ENCODE assay signal across 8 cellular contexts in genomic region chr17:3891626-3892094, GRCh38. TPM values are rescaled to one million over a fixed set of nuclear protein-coding genes. Genes with fewer than 3 reads are reported as not detected.
A peak's percentile ranks its signal among the peaks of the same experiment; 100 is the strongest.
DNase-seq lines count a peak whose midpoint lies in the region; ATAC-seq and TF ChIP-seq lines count a peak whose summit lies in the region.

No MANE protein-coding gene starts in this region.

- TF ChIP-seq POLR2A in testis (IDR thresholded peaks at IDR 0.05) = no peak

- H3K4me1 ChIP-seq in testis = peaks cover 62% of the 10 kb centered on the region

- H3K4me3 Mint-ChIP-seq in activated CD4-positive, alpha-beta T cell treated with anti-CD3 and anti-CD28 coated beads, Interleukin-2, amount 10 ng/mL, durations not matched to agents 24 days and 14 days = peak overlapping the region; percentile 78
- H3K4me3 Mint-ChIP-seq in activated T-helper 17 cell treated with anti-CD3 and anti-CD28 coated beads, Interleukin-2, amount 50 U/mL, for 72 hours = peak overlapping the region; percentile 68

- peak overlapping the region; percentile 47 to 59 for H3K27ac ChIP-seq in testis

- H3K36me3 Mint-ChIP-seq in activated CD4-positive, alpha-beta T cell treated with anti-CD3 and anti-CD28 coated beads, Interleukin-2, amount 10 ng/mL, durations not matched to agents 24 days and 14 days (ENCODE audit: low read depth) = peaks cover 3% of the 10 kb centered on the region
- no peaks in the 10 kb centered on the region for H3K36me3 Mint-ChIP-seq in activated T-helper 17 cell treated with anti-CD3 and anti-CD28 coated beads, Interleukin-2, amount 50 U/mL, for 72 hours (ENCODE audit: low read depth)

- 42 to 47% methylated on average over 5 to 12 of the region's 12 CpGs for WGBS in testis, 2 donors

- H3K9me3 ChIP-seq in iPS-18c (ENCODE audit: control insufficient read depth, insufficient read depth, low read length) (no peaks in the 10 kb centered on the region), testis (no peaks in the 10 kb centered on the region)

- H3K4me3 ChIP-seq in iPS-18c (ENCODE audit: insufficient read depth, low read depth, low read length) (peak overlapping the region; percentile 76), testis (peak overlapping the region in 1 of 2 donors; percentile 70)

- no peaks in the 10 kb centered on the region for H3K27me3 ChIP-seq in testis

- intact Hi-C loops in activated CD4-positive, alpha-beta T cell treated with anti-CD3 and anti-CD28 coated beads, Interleukin-2, amount 10 ng/mL, durations not matched to agents 24 days and 14 days (cut with micrococcal nuclease) = loop anchor here (2.0 kb wide), 2 partner anchors 19 to 73 kb away; partner anchors contain the start of gene ATP2A3
- intact Hi-C loops in testis (cut with DNase I; ENCODE audit: low total_unique reads) = no loop called here

- peaks cover 7% of the 10 kb centered on the region for H3K27me3 Mint-ChIP-seq in activated CD4-positive, alpha-beta T cell treated with anti-CD3 and anti-CD28 coated beads, Interleukin-2, amount 10 ng/mL, durations not matched to agents 24 days and 14 days
- no peaks in the 10 kb centered on the region for H3K27me3 Mint-ChIP-seq in activated T-helper 17 cell treated with anti-CD3 and anti-CD28 coated beads, Interleukin-2, amount 50 U/mL, for 72 hours

- no peak for TF ChIP-seq CTCF in testis (IDR thresholded peaks at IDR 0.05)

- ATAC-seq in activated T-helper 17 cell treated with anti-CD3 and anti-CD28 coated beads, Interleukin-2, amount 50 U/mL, for 72 hours (replicated peaks) = no peak

- no peak for DNase-seq in activated CD4-positive, alpha-beta T cell treated with anti-CD3 and anti-CD28 coated beads, Interleukin-2, amount 10 ng/mL, durations not matched to agents 24 days and 14 days
- DNase-seq in activated CD4-positive, alpha-beta T cell treated with anti-CD3 and anti-CD28 coated beads, Interleukin-2, amount 50 U/mL, for 48 hours = no peak
- DNase-seq in testis (no peak), COLO829 (ENCODE audit: low spot score) (no peak), HUDEP-2 (lab: John Stamatoyannopoulos, UW; ENCODE audit: unreplicated experiment in 76 of 76) (no peak), pons (ENCODE audit: low spot score) (no peak)

- no peaks in the 10 kb centered on the region for H3K36me3 ChIP-seq in testis (ENCODE audit: low read depth, missing control alignments)

- no peaks in the 10 kb centered on the region for H3K9me3 Mint-ChIP-seq in activated CD4-positive, alpha-beta T cell treated with anti-CD3 and anti-CD28 coated beads, Interleukin-2, amount 10 ng/mL, durations not matched to agents 24 days and 14 days
- H3K9me3 Mint-ChIP-seq in activated T-helper 17 cell treated with anti-CD3 and anti-CD28 coated beads, Interleukin-2, amount 50 U/mL, for 72 hours = no peaks in the 10 kb centered on the region

- H3K4me1 Mint-ChIP-seq in activated CD4-positive, alpha-beta T cell treated with anti-CD3 and anti-CD28 coated beads, Interleukin-2, amount 10 ng/mL, durations not matched to agents 24 days and 14 days = peaks cover 35% of the 10 kb centered on the region
- H3K4me1 Mint-ChIP-seq in activated T-helper 17 cell treated with anti-CD3 and anti-CD28 coated beads, Interleukin-2, amount 50 U/mL, for 72 hours = peaks cover 34% of the 10 kb centered on the region

- H3K27ac Mint-ChIP-seq in activated CD4-positive, alpha-beta T cell treated with anti-CD3 and anti-CD28 coated beads, Interleukin-2, amount 10 ng/mL, durations not matched to agents 24 days and 14 days = peak overlapping the region; percentile 75
- peak overlapping the region; percentile 29 for H3K27ac Mint-ChIP-seq in activated T-helper 17 cell treated with anti-CD3 and anti-CD28 coated beads, Interleukin-2, amount 50 U/mL, for 72 hours

RNA-seq across cellular contexts. Expression of gene CAMKK1, which starts 1.2 kb away (rescaled TPM):
- 8.6 and 9.2 TPM in 2 replicates for total RNA-seq in activated CD4-positive, alpha-beta T cell treated with anti-CD3 and anti-CD28 coated beads, Interleukin-2, amount 10 ng/mL, durations not matched to agents 24 days and 14 days
- total RNA-seq in activated T-helper 17 cell treated with anti-CD3 and anti-CD28 coated beads, Interleukin-2, amount 50 U/mL, for 72 hours = 1 to 10 TPM; 4.0 to 4.9 TPM
- total RNA-seq in testis = 10 to 100 TPM; 19.7 to 21.6 TPM
- polyA plus RNA-seq in testis (ENCODE audit: insufficient read depth, low read depth, low replicate concordance) = 18.5 TPM

RNA-seq across cellular contexts. Expression of gene P2RX1, which starts 24.6 kb away (rescaled TPM):
- 0.47 and 0.78 TPM in 2 replicates for total RNA-seq in activated CD4-positive, alpha-beta T cell treated with anti-CD3 and anti-CD28 coated beads, Interleukin-2, amount 10 ng/mL, durations not matched to agents 24 days and 14 days
- total RNA-seq in activated T-helper 17 cell treated with anti-CD3 and anti-CD28 coated beads, Interleukin-2, amount 50 U/mL, for 72 hours = 1 to 10 TPM in 1 of 2 donors, not detected in 1; 1.6 TPM
- total RNA-seq in testis = 10 to 100 TPM in 1 of 2 donors, 1 to 10 TPM in 1; 5.0 to 15.2 TPM
- polyA plus RNA-seq in testis (ENCODE audit: insufficient read depth, low read depth, low replicate concordance) = 2.5 TPM

RNA-seq across cellular contexts. Expression of gene NCBP3, which starts 45.6 kb away (rescaled TPM):
- 45.9 and 52.1 TPM in 2 replicates for total RNA-seq in activated CD4-positive, alpha-beta T cell treated with anti-CD3 and anti-CD28 coated beads, Interleukin-2, amount 10 ng/mL, durations not matched to agents 24 days and 14 days
- total RNA-seq in activated T-helper 17 cell treated with anti-CD3 and anti-CD28 coated beads, Interleukin-2, amount 50 U/mL, for 72 hours = 10 to 100 TPM; 30.8 to 40.4 TPM
- total RNA-seq in testis = 10 to 100 TPM; 37.2 to 37.7 TPM
- 61.6 TPM for polyA plus RNA-seq in testis (ENCODE audit: insufficient read depth, low read depth, low replicate concordance)
